11 cellular contexts compared by ENCODE assay signal in genomic region chr10:794382-794956, GRCh38.
DNase-seq lines count a peak whose midpoint lies in the region; ATAC-seq and TF ChIP-seq lines count a peak whose summit lies in the region.
"Had no signal": no experiment of that assay in that cellular context is flagged by ENCODE, and none has a peak within 500 bp of the region (broad histone marks: within the 10 kb centered on the region; RNA-seq: fewer than 3 reads in every experiment).

No MANE protein-coding gene starts in this region.

- peaks cover 0 to 4% (median 0%) of the 10 kb centered on the region in 4 donors for H3K9me3 ChIP-seq in sigmoid colon
- H3K9me3 ChIP-seq: adrenal gland had no signal

- no peaks in the 10 kb centered on the region for H3K36me3 ChIP-seq in sigmoid colon
- H3K36me3 ChIP-seq: adrenal gland had no signal

- no peak overlapping the region for H3K27ac Mint-ChIP-seq in natural killer cell treated with Interleukin-12 subunit alpha and Interleukin-12 subunit beta and Interleukin-15 and Interleukin-18, amount 100 ng/mL, for 72 hours
- H3K27ac Mint-ChIP-seq: CD4-positive, CD25-positive, alpha-beta regulatory T cell had no signal

- H3K27me3 ChIP-seq in sigmoid colon, result no peaks in the 10 kb centered on the region
- H3K27me3 ChIP-seq: adrenal gland had no signal

- peaks cover 6% of the 10 kb centered on the region for H3K9me3 Mint-ChIP-seq in natural killer cell treated with Interleukin-12 subunit alpha and Interleukin-12 subunit beta and Interleukin-15 and Interleukin-18, amount 100 ng/mL, for 72 hours

- H3K36me3 Mint-ChIP-seq in natural killer cell treated with Interleukin-12 subunit alpha and Interleukin-12 subunit beta and Interleukin-15 and Interleukin-18, amount 100 ng/mL, for 72 hours, result peaks cover 27% of the 10 kb centered on the region

- TF ChIP-seq CTCF in fibroblast of the aortic adventitia (IDR thresholded peaks at IDR 0.05; ENCODE audit: insufficient read depth, low read length) (peak; percentile 32), sigmoid colon (IDR thresholded peaks at IDR 0.05) (peak in 1 of 4 experiments; percentile 31)

- no peak for TF ChIP-seq EP300 in sigmoid colon (IDR thresholded peaks at IDR 0.05)

- DNase-seq in SHP77 (lab: John Stamatoyannopoulos, UW) (peak; percentile 7 to 20), SHP77 treated with DMSO at 0.1 percent for 48 hours (lab: John Stamatoyannopoulos, UW) (no peak), NCI-H69 (lab: John Stamatoyannopoulos, UW) (peak; percentile 9), fibroblast of the aortic adventitia (ENCODE audit: low read depth) (no peak), sigmoid colon (peak; percentile 39)
- DNase-seq in activated CD4-positive, alpha-beta T cell treated with anti-CD3 and anti-CD28 coated beads for 4 hours, result no peak
- no peak for DNase-seq in natural killer cell treated with Interleukin-12 subunit alpha and Interleukin-12 subunit beta and Interleukin-15 and Interleukin-18, amount 100 ng/mL, for 72 hours (ENCODE audit: low spot score)
- DNase-seq: CD4-positive, CD25-positive, alpha-beta regulatory T cell; NCI-H510A treated with DMSO at 0.1 percent for 48 hours had no signal

- TF ChIP-seq POLR2A in sigmoid colon (IDR thresholded peaks at IDR 0.05), result no peak

- intact Hi-C loops in sigmoid colon (cut with DNase I), result no loop called here

- H3K4me3 ChIP-seq in fibroblast of the aortic adventitia (ENCODE audit: low read depth, low read length) (no peak overlapping the region), sigmoid colon (no peak overlapping the region)
- H3K4me3 ChIP-seq: adrenal gland had no signal

- no peaks in the 10 kb centered on the region for H3K4me1 Mint-ChIP-seq in natural killer cell treated with Interleukin-12 subunit alpha and Interleukin-12 subunit beta and Interleukin-15 and Interleukin-18, amount 100 ng/mL, for 72 hours (ENCODE audit: low read depth in 2 of 2)
- H3K4me1 Mint-ChIP-seq: CD4-positive, CD25-positive, alpha-beta regulatory T cell had no signal

- H3K27me3 Mint-ChIP-seq in natural killer cell treated with Interleukin-12 subunit alpha and Interleukin-12 subunit beta and Interleukin-15 and Interleukin-18, amount 100 ng/mL, for 72 hours, result no peaks in the 10 kb centered on the region
- H3K27me3 Mint-ChIP-seq: CD4-positive, CD25-positive, alpha-beta regulatory T cell had no signal

- no peak overlapping the region for H3K4me3 Mint-ChIP-seq in natural killer cell treated with Interleukin-12 subunit alpha and Interleukin-12 subunit beta and Interleukin-15 and Interleukin-18, amount 100 ng/mL, for 72 hours
- H3K4me3 Mint-ChIP-seq: CD4-positive, CD25-positive, alpha-beta regulatory T cell had no signal

- ATAC-seq in natural killer cell treated with Interleukin-12 subunit alpha and Interleukin-12 subunit beta and Interleukin-15 and Interleukin-18, amount 100 ng/mL, for 72 hours, result no peak
- ATAC-seq in HG02973 (IDR thresholded peaks at IDR 0.05; ENCODE audit: unreplicated experiment), result no peak

- WGBS in sigmoid colon, 2 donors, result 92 to 94% methylated on average over 7 of the region's 7 CpGs

- H3K4me1 ChIP-seq in sigmoid colon, result peaks cover 0 to 6% (median 2%) of the 10 kb centered on the region in 4 donors

- H3K27ac ChIP-seq in sigmoid colon, result no peak overlapping the region
- H3K27ac ChIP-seq: adrenal gland had no signal

Comparison
In these comparisons a context has a peak if more than half of its experiments do, and no peak if none do; other contexts are left out.
1. DNase-seq: peak in SHP77 (2 of 2), NCI-H69 (single experiment) and sigmoid colon (single experiment); none in SHP77 treated with DMSO at 0.1 percent for 48 hours (single experiment), fibroblast of the aortic adventitia (single experiment), activated CD4-positive, alpha-beta T cell treated with anti-CD3 and anti-CD28 coated beads for 4 hours (0 of 2) and natural killer cell treated with Interleukin-12 subunit alpha and Interleukin-12 subunit beta and Interleukin-15 and Interleukin-18, amount 100 ng/mL, for 72 hours (single experiment).